ENCODE assay signal across 19 cellular contexts in genomic region chr20:890671-891070, GRCh38. TPM values are rescaled to one million over a fixed set of nuclear protein-coding genes. Genes with fewer than 3 reads are reported as not detected.
DNase-seq lines count a peak whose midpoint lies in the region; ATAC-seq and TF ChIP-seq lines count a peak whose summit lies in the region.
"Had no signal": no experiment of that assay in that cellular context is flagged by ENCODE, and none has a peak within 500 bp of the region (broad histone marks: within the 10 kb centered on the region; RNA-seq: fewer than 3 reads in every experiment).

No MANE protein-coding gene starts in this region.

- H3K4me2 ChIP-seq in mammary epithelial cell (ENCODE audit: insufficient read depth, low read depth, low read length) = no peak overlapping the region
- H3K4me2 ChIP-seq in smooth muscle cell = no peak overlapping the region
- H3K4me2 ChIP-seq: GM23338 had no signal

- no TSS peak for BruUV-seq in MCF 10A (replicated peaks; lab: Mats Ljungman, UMichigan)
- no TSS peak for BruUV-seq in mammary epithelial cell (replicated peaks; lab: Mats Ljungman, UMichigan)

- intact Hi-C loops in MCF 10A (cut with micrococcal nuclease) = no loop called here
- intact Hi-C loops in mammary epithelial cell (cut with micrococcal nuclease) = no loop called here
- intact Hi-C loops in dendritic cell treated with granulocyte-macrophage colony-stimulating factor and Interleukin-4, amounts not matched to agents 40 ng/mL and 50 ng/mL, for 4 days (cut with micrococcal nuclease) = no loop called here
- intact Hi-C loops in aorta (cut with DNase I) = no loop called here

- no peaks in the 10 kb centered on the region for H3K9me3 ChIP-seq in mammary epithelial cell (replicated peaks; ENCODE audit: insufficient read depth, low read length)
- H3K9me3 ChIP-seq in aorta (ENCODE audit: control insufficient read depth, low read length) = no peaks in the 10 kb centered on the region
- no peaks in the 10 kb centered on the region for H3K9me3 ChIP-seq in smooth muscle cell (replicated peaks; ENCODE audit: low read depth)

- DNase-seq in MCF 10A (ENCODE audit: unreplicated experiment) (no peak), mammary epithelial cell (no peak), putamen (ENCODE audit: low spot score) (peak; percentile 20), aorta (no peak), smooth muscle cell (lab: John Stamatoyannopoulos, UW; ENCODE audit: unreplicated experiment) (no peak), SIG-M5 treated with dmso at 0.1 percent for 504 hours (lab: John Stamatoyannopoulos, UW; ENCODE audit: unreplicated experiment) (no peak)
- DNase-seq: HCEC 1CT, Kasumi-1, MM.1S, NCI-H1092, NCI-H146, NCI-H2081, NCI-H2171 treated with DMSO at 0.1 percent for 48 hours, NCI-H446, NCI-H526 treated with DMSO at 0.1 percent for 48 hours had no signal

- H3K27me3 ChIP-seq in mammary epithelial cell (ENCODE audit: insufficient read depth, low read length) (no peaks in the 10 kb centered on the region), aorta (ENCODE audit: control insufficient read depth in 1 of 2, insufficient read depth in 2 of 2, low read length in 1 of 2) (no peaks in the 10 kb centered on the region), smooth muscle cell (ENCODE audit: low read depth) (peaks cover 15% of the 10 kb centered on the region)

- no peaks in the 10 kb centered on the region for H3K9me3 Mint-ChIP-seq in MCF 10A (ENCODE audit: unreplicated experiment)
- H3K9me3 Mint-ChIP-seq in dendritic cell treated with granulocyte-macrophage colony-stimulating factor and Interleukin-4, amounts not matched to agents 40 ng/mL and 50 ng/mL, for 4 days = no peaks in the 10 kb centered on the region
- H3K9me3 Mint-ChIP-seq: GM23338, IgD-negative memory B cell had no signal

- no peak overlapping the region for H3K27ac ChIP-seq in mammary epithelial cell (ENCODE audit: insufficient read depth, low read depth, low read length)
- H3K27ac ChIP-seq in aorta (ENCODE audit: low read depth in 1 of 2, low read length in 2 of 2) = no peak overlapping the region
- no peak overlapping the region for H3K27ac ChIP-seq in smooth muscle cell (ENCODE audit: low read depth)

- POLR2A ChIA-PET in MCF 10A (lab: Yijun Ruan, JAX) = interaction anchor here (1.0 to 1.2 kb wide), 5 partner anchors 28 to 67 kb away, joined by 3 to 5 read pairs (median 3); no protein-coding TSS in a partner anchor

- H3K4me3 ChIP-seq in mammary epithelial cell (replicated peaks in 1 of 3; ENCODE audit: insufficient read depth in 1 of 3, low read depth in 2 of 3, low read length in 3 of 3) = no peak overlapping the region
- H3K4me3 ChIP-seq in aorta (ENCODE audit: low read length in 2 of 2) = no peak overlapping the region
- H3K4me3 ChIP-seq in smooth muscle cell = no peak overlapping the region
- H3K4me3 ChIP-seq: GM23338 had no signal

- no peak overlapping the region for H3K4me3 Mint-ChIP-seq in MCF 10A (ENCODE audit: unreplicated experiment)
- H3K4me3 Mint-ChIP-seq in dendritic cell treated with granulocyte-macrophage colony-stimulating factor and Interleukin-4, amounts not matched to agents 40 ng/mL and 50 ng/mL, for 4 days = no peak overlapping the region
- H3K4me3 Mint-ChIP-seq: GM23338, IgD-negative memory B cell had no signal

- no peaks in the 10 kb centered on the region for H3K27me3 Mint-ChIP-seq in MCF 10A (ENCODE audit: insufficient read depth, unreplicated experiment)
- H3K27me3 Mint-ChIP-seq in dendritic cell treated with granulocyte-macrophage colony-stimulating factor and Interleukin-4, amounts not matched to agents 40 ng/mL and 50 ng/mL, for 4 days = peaks cover 11% of the 10 kb centered on the region

- ATAC-seq in aorta (ENCODE audit: low FRiP score) = peak; percentile 19
- no peak for ATAC-seq in HG03460 (IDR thresholded peaks at IDR 0.05; ENCODE audit: unreplicated experiment)
- ATAC-seq: GM23338 had no signal

- no peaks in the 10 kb centered on the region for H3F3A ChIP-seq in smooth muscle cell (ENCODE audit: low read depth)

- CTCF ChIA-PET in MCF 10A (lab: Yijun Ruan, JAX) (interaction anchor here (1.4 to 2.1 kb wide), 2 partner anchors 66 to 72 kb away, joined by 8 read pairs; no protein-coding TSS in a partner anchor), mammary epithelial cell (lab: Charles Lee; ENCODE audit: low non-redundant PET) (no interaction called here)

- H3K9ac ChIP-seq in mammary epithelial cell (ENCODE audit: insufficient read depth, low read length) (no peak overlapping the region), smooth muscle cell (ENCODE audit: low read depth) (no peak overlapping the region)

- in situ Hi-C loops in mammary epithelial cell (cut with MboI; ENCODE audit: low sequenced_read_pairs in 2 of 2) = no loop called here

- H3K4me1 ChIP-seq in mammary epithelial cell (ENCODE audit: insufficient read depth, low read length) (no peaks in the 10 kb centered on the region), aorta (ENCODE audit: control insufficient read depth in 1 of 2, insufficient read depth in 2 of 2, low read length in 2 of 2) (no peaks in the 10 kb centered on the region), smooth muscle cell (ENCODE audit: low read depth) (no peaks in the 10 kb centered on the region)

- no peaks in the 10 kb centered on the region for H3K36me3 Mint-ChIP-seq in MCF 10A (ENCODE audit: insufficient read depth, unreplicated experiment)
- H3K36me3 Mint-ChIP-seq in dendritic cell treated with granulocyte-macrophage colony-stimulating factor and Interleukin-4, amounts not matched to agents 40 ng/mL and 50 ng/mL, for 4 days (ENCODE audit: low read depth) = no peaks in the 10 kb centered on the region
- H3K36me3 Mint-ChIP-seq: IgD-negative memory B cell had no signal

- no peaks in the 10 kb centered on the region for H3K79me2 ChIP-seq in mammary epithelial cell (ENCODE audit: insufficient read depth, low read length)
- H3K79me2 ChIP-seq in smooth muscle cell (ENCODE audit: low read depth) = no peaks in the 10 kb centered on the region

- H3K4me1 Mint-ChIP-seq in MCF 10A (ENCODE audit: insufficient read depth, unreplicated experiment) = peaks cover 34% of the 10 kb centered on the region
- H3K4me1 Mint-ChIP-seq in dendritic cell treated with granulocyte-macrophage colony-stimulating factor and Interleukin-4, amounts not matched to agents 40 ng/mL and 50 ng/mL, for 4 days (ENCODE audit: low read depth) = peaks cover 60% of the 10 kb centered on the region

- dilution Hi-C loops in mammary epithelial cell (cut with HindIII; ENCODE audit: low sequenced_read_pairs) = no loop called here

- peak overlapping the region; percentile 37 for H3K27ac Mint-ChIP-seq in MCF 10A (ENCODE audit: low read depth, unreplicated experiment)
- H3K27ac Mint-ChIP-seq in dendritic cell treated with granulocyte-macrophage colony-stimulating factor and Interleukin-4, amounts not matched to agents 40 ng/mL and 50 ng/mL, for 4 days = peak overlapping the region; percentile 8
- H3K27ac Mint-ChIP-seq: GM23338, IgD-negative memory B cell had no signal

- H3K36me3 ChIP-seq in mammary epithelial cell (ENCODE audit: insufficient read depth, low read length) (no peaks in the 10 kb centered on the region), aorta (ENCODE audit: control insufficient read depth in 1 of 2, insufficient read depth in 2 of 2, low read length in 1 of 2) (no peaks in the 10 kb centered on the region), smooth muscle cell (ENCODE audit: low read depth) (no peaks in the 10 kb centered on the region)

- H2AFZ ChIP-seq in mammary epithelial cell (ENCODE audit: low read depth, low read length) (no peak overlapping the region), smooth muscle cell (ENCODE audit: low read depth) (no peak overlapping the region)
- H2AFZ ChIP-seq: GM23338 had no signal

- WGBS in mammary epithelial cell (ENCODE audit: low coverage, missing lambda C conversion rate) = 86% methylated on average over 6 of the region's 6 CpGs
- 69 to 81% methylated on average over 6 of the region's 6 CpGs for WGBS in aorta, 2 donors
- WGBS in smooth muscle cell (ENCODE audit: low lambda C conversion rate) = 85% methylated on average over 6 of the region's 6 CpGs

- H4K20me1 ChIP-seq in mammary epithelial cell (ENCODE audit: insufficient read depth, low read length) = no peaks in the 10 kb centered on the region
- no peaks in the 10 kb centered on the region for H4K20me1 ChIP-seq in smooth muscle cell (ENCODE audit: low read depth)

- TF ChIP-seq CTCF in MCF 10A (IDR thresholded peaks at IDR 0.05; ENCODE audit: unreplicated experiment) = no peak
- TF ChIP-seq CTCF in mammary epithelial cell (conservative IDR thresholded peaks at IDR 0.05 in 1 of 2, IDR thresholded peaks at IDR 0.05 in 1 of 2; ENCODE audit: extremely low read depth in 1 of 2, insufficient read depth in 1 of 2, low read depth in 1 of 2, low read length in 2 of 2) = no peak
- TF ChIP-seq CTCF in smooth muscle cell (IDR thresholded peaks at IDR 0.05; ENCODE audit: borderline replicate concordance, insufficient read depth, poor library complexity, severe bottlenecking) = no peak

RNA-seq across cellular contexts. Expression of gene ANGPT4, which starts 25.5 kb away (rescaled TPM):
- total RNA-seq in MCF 10A (2022) = not detected in 2 replicates
- total RNA-seq in mammary epithelial cell = under 1 TPM in 1 of 2 donors, not detected in 1; 0.07 TPM
- 0.01 TPM for polyA plus RNA-seq in mammary epithelial cell
- not detected for polyA minus RNA-seq in mammary epithelial cell
- total RNA-seq in aorta = under 1 TPM; 0.19 to 0.33 TPM
- polyA plus RNA-seq in aorta = under 1 TPM in 1 of 2 donors, not detected in 1; 0.72 TPM
- total RNA-seq in smooth muscle cell = not detected in 2 replicates
- polyA plus RNA-seq in smooth muscle cell = 0.04 and 0.39 TPM in 2 replicates
- polyA plus RNA-seq: GM23338, IgD-negative memory B cell had no signal

RNA-seq across cellular contexts. Expression of gene FAM110A, which starts 57.2 kb away (rescaled TPM):
- 9.2 and 13.6 TPM in 2 replicates for total RNA-seq in MCF 10A (2022)
- total RNA-seq in mammary epithelial cell = 10 to 100 TPM in 1 of 2 donors, 1 to 10 TPM in 1; 6.5 to 23.0 TPM
- polyA plus RNA-seq in mammary epithelial cell = 14.9 TPM
- polyA minus RNA-seq in mammary epithelial cell = 7.6 TPM
- total RNA-seq in aorta = 1 to 10 TPM; 3.6 to 7.0 TPM
- polyA plus RNA-seq in aorta = 1 to 10 TPM; 2.9 to 3.1 TPM
- total RNA-seq in smooth muscle cell = 2.9 and 5.3 TPM in 2 replicates
- polyA plus RNA-seq in smooth muscle cell = 5.6 and 8.7 TPM in 2 replicates
